8 cellular contexts compared by ENCODE assay signal in the genomic region with DNA sequence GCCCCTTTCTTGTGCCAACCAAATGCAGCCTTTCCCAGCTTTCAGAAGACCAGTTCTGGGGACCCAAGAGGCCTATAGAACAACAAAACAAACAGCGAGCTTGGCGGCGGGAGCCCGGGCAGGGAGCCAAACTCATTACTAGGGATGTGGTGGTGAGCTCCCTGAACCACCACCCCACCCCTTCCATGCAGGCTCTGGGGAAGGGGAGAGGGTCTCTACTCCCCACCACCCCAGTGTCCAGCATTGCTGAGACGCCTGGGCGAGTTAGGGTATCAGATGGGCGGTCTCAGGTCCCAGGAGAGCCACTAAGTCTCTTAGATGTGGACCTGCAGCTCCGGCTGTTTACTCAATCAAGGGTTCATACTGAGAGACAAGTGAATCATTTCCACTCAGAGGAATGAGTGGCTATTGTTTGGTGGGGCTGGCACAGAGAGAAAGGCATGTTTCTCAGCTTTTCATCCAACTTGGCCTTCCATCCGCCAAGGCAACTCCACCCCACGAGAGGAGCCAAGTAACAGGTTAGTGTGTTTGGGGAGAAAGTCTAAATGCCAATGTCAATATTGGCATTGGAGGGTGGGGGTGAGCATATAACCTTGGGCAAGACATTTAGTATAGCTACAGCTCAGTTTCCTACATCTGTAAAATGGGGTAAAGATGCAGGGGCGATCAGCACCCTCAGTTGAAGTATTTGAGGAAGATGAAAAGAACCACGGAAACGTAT. TPM values are rescaled to one million over a fixed set of nuclear protein-coding genes. Genes with fewer than 3 reads are reported as not detected.
DNase-seq lines count a peak whose midpoint lies in the region; ATAC-seq and TF ChIP-seq lines count a peak whose summit lies in the region.

No MANE protein-coding gene starts in this region.

- DNase-seq in NCI-H146 treated with DMSO at 0.1 percent for 48 hours (lab: John Stamatoyannopoulos, UW; ENCODE audit: unreplicated experiment): peak; percentile 70
- peak; percentile 81 to 86 for DNase-seq in left colon
- no peak for DNase-seq in tibial artery
- DNase-seq in GM10266 (ENCODE audit: extremely low spot score): no peak

- H3K27ac ChIP-seq in angular gyrus (ENCODE audit: low read depth, low read length) (peak overlapping the region; percentile 22), tibial artery (peak overlapping the region; percentile 76 to 78)

- H3K9me3 ChIP-seq in tibial artery: no peaks in the 10 kb centered on the region

- peaks cover 0 to 3% (median 0%) of the 10 kb centered on the region in 3 donors for H3K36me3 ChIP-seq in tibial artery

- intact Hi-C loops in left colon (cut with DNase I, micrococcal nuclease) (no loop called here), tibial artery (cut with DNase I; ENCODE audit: low total_unique reads) (loop anchor here (5.0 kb wide), 1 partner anchor 39 kb away; a partner anchor contains a TSS)

- H3K27me3 ChIP-seq in tibial artery: no peaks in the 10 kb centered on the region

- H3K4me1 ChIP-seq in tibial artery: peaks cover 0 to 80% (median 68%) of the 10 kb centered on the region in 4 donors

- H3K4me3 ChIP-seq in tibial artery: no peak overlapping the region

- TF ChIP-seq CTCF in tibial artery (IDR thresholded peaks at IDR 0.05) (no peak), GM10266 (IDR thresholded peaks at IDR 0.05; ENCODE audit: control insufficient read depth, insufficient read depth, low read depth, missing control alignments) (no peak)

- ATAC-seq in left colon (peak; percentile 63), GM18873 (IDR thresholded peaks at IDR 0.05; ENCODE audit: low FRiP score, unreplicated experiment) (no peak), GM21447 (IDR thresholded peaks at IDR 0.05; ENCODE audit: unreplicated experiment) (no peak), HG03521 (IDR thresholded peaks at IDR 0.05; ENCODE audit: unreplicated experiment) (no peak)

RNA-seq across cellular contexts. Expression of a gene that starts 40.9 kb away (rescaled TPM):
- 100 to 1,000 TPM in 1 of 2 donors, 10 to 100 TPM in 1; 89.3 to 103 TPM for total RNA-seq in left colon

Comparison
In these comparisons a context has a peak if more than half of its experiments do, and no peak if none do; other contexts are left out.
1. DNase-seq: peak in NCI-H146 treated with DMSO at 0.1 percent for 48 hours (single experiment) and left colon (2 of 2); none in tibial artery (0 of 2) and GM10266 (single experiment).